ENCODE assay signal across 16 cellular contexts in genomic region chr4:102352774-102353173, GRCh38. TPM values are rescaled to one million over a fixed set of nuclear protein-coding genes. Genes with fewer than 3 reads are reported as not detected.
DNase-seq lines count a peak whose midpoint lies in the region; ATAC-seq and TF ChIP-seq lines count a peak whose summit lies in the region.
"Had no signal": no experiment of that assay in that cellular context is flagged by ENCODE, and none has a peak within 500 bp of the region (broad histone marks: within the 10 kb centered on the region; RNA-seq: fewer than 3 reads in every experiment).

No MANE protein-coding gene starts in this region.

- H3K27ac ChIP-seq in lung (ENCODE audit: low read depth in 1 of 2, low read length in 1 of 2) (no peak overlapping the region), upper lobe of left lung (peak overlapping the region; percentile 24 to 37 (median 30))
- H3K27ac ChIP-seq: HL-60, PC-9 had no signal

- H3K27me3 ChIP-seq in lung (ENCODE audit: control insufficient read depth, insufficient read depth) (no peaks in the 10 kb centered on the region), upper lobe of left lung (no peaks in the 10 kb centered on the region)

- peak in 1 of 4 donors; percentile 9 for TF ChIP-seq POLR2A in upper lobe of left lung (IDR thresholded peaks at IDR 0.05)
- TF ChIP-seq POLR2A in erythroblast (IDR thresholded peaks at IDR 0.05; ENCODE audit: low read length), result no peak

- H3K36me3 ChIP-seq in lung (ENCODE audit: control insufficient read depth in 2 of 2, insufficient read depth in 2 of 2, low read length in 2 of 2), result no peaks in the 10 kb centered on the region
- no peaks in the 10 kb centered on the region for H3K36me3 ChIP-seq in upper lobe of left lung
- H3K36me3 ChIP-seq: HAP-1 had no signal

- H3K4me3 ChIP-seq in lung (no peak overlapping the region), upper lobe of left lung (peak overlapping the region in 1 of 4 donors; percentile 19)
- H3K4me3 ChIP-seq: HAP-1, PC-9 had no signal

- TF ChIP-seq CTCF in lung (IDR thresholded peaks at IDR 0.05; ENCODE audit: control extremely low read depth, extremely low read depth) (no peak), upper lobe of left lung (IDR thresholded peaks at IDR 0.05) (no peak)

- peak; percentile 54 for DNase-seq in NCI-H524 treated with DMSO at 0.1 percent for 48 hours (lab: John Stamatoyannopoulos, UW)
- peak; percentile 15 for DNase-seq in cerebellum (ENCODE audit: low spot score)
- DNase-seq in lung (ENCODE audit: low spot score), result no peak
- no peak for DNase-seq in upper lobe of left lung
- no peak for DNase-seq in RKO (ENCODE audit: low spot score)
- DNase-seq in erythroblast (lab: John Stamatoyannopoulos, UW), result no peak
- DNase-seq: Caco-2; CD4-positive, CD25-positive, alpha-beta regulatory T cell; DMS53; NCI-H1930; NCI-H2171 treated with DMSO at 0.1 percent for 48 hours; NCI-H446 treated with DMSO at 0.1 percent for 48 hours; PC-9 had no signal

- 68 to 83% methylated on average over 6 of the region's 6 CpGs for WGBS in lung, 2 donors
- WGBS in upper lobe of left lung, 2 donors, result 56 to 73% methylated on average over 6 of the region's 6 CpGs

- H3K9me3 ChIP-seq in lung (ENCODE audit: control insufficient read depth in 2 of 2, insufficient read depth in 1 of 2, low read length in 1 of 2) (no peaks in the 10 kb centered on the region), upper lobe of left lung (no peaks in the 10 kb centered on the region)
- H3K9me3 ChIP-seq: Caco-2, HAP-1 had no signal

- ATAC-seq in lung (ENCODE audit: insufficient read depth, low FRiP score), result peak; percentile 58
- ATAC-seq in upper lobe of left lung (ENCODE audit: low FRiP score in 2 of 2), result peak in 1 of 2 donors; percentile 28
- ATAC-seq in GM18502 (IDR thresholded peaks at IDR 0.05; ENCODE audit: poor library complexity, unreplicated experiment), result no peak

- TF ChIP-seq EP300 in upper lobe of left lung (IDR thresholded peaks at IDR 0.05), result peak in 2 of 4 donors; percentile 43 to 79

- H3K4me1 ChIP-seq in lung (ENCODE audit: control insufficient read depth in 2 of 2, insufficient read depth in 2 of 2, low read length in 2 of 2) (no peaks in the 10 kb centered on the region), upper lobe of left lung (peaks cover 0 to 4% (median 0%) of the 10 kb centered on the region in 4 donors)
- H3K4me1 ChIP-seq: Caco-2, HAP-1 had no signal

RNA-seq across cellular contexts. Expression of gene SLC39A8, which starts 7.5 kb away (rescaled TPM):
- total RNA-seq in cerebellum (8.7 TPM), lung (100 to 1,000 TPM; 184 to 285 TPM), upper lobe of left lung (100 to 1,000 TPM; 218 to 627 (median 317) TPM)
- 100 to 1,000 TPM; 179 to 314 TPM for polyA plus RNA-seq in lung

Comparison
In these comparisons a context has a peak if more than half of its experiments do, and no peak if none do; other contexts are left out.
1. DNase-seq: peak in NCI-H524 treated with DMSO at 0.1 percent for 48 hours (single experiment) and cerebellum (single experiment); none in lung (single experiment), upper lobe of left lung (0 of 2), RKO (single experiment) and erythroblast (0 of 2).
2. H3K27ac ChIP-seq: peak in upper lobe of left lung (4 of 4); none in lung (0 of 2).
3. RNA of gene SLC39A8, which starts 7.5 kb away (total RNA-seq): 218 to 627 TPM in upper lobe of left lung and 184 to 285 TPM in lung; 8.7 TPM in cerebellum (single experiment); every median in the first group is over 10 times any median in the second.